Comparison of ENCODE assay signal across 1 cellular context in genomic region chr20:32199006-32199405, GRCh38.
TF ChIP-seq lines count a peak whose summit lies in the region.

No MANE protein-coding gene starts in this region.

TF ChIP-seq in HepG2, 621 proteins besides CTCF, POLR2A, EP300 and RAD21:
- 0 out of 2 replicates have a peak, but pooled peaks have one; percentile 13 for TF ChIP-seq SP4 (CRISPR knock-in tag; IDR thresholded peaks at IDR 0.05)
- 0 out of 2 replicates have a peak, but pooled peaks have one; percentile 42 for TF ChIP-seq RBFOX2 (IDR thresholded peaks at IDR 0.05; ENCODE audit: low read depth, low read length)
- no peak for TF ChIP-seq HHEX (CRISPR knock-in tag; IDR thresholded peaks at IDR 0.05)
- peak; percentile 61 for TF ChIP-seq RBM22 (optimal IDR thresholded peaks at IDR 0.05; ENCODE audit: low read length)
- TF ChIP-seq TEAD3 (CRISPR knock-in tag; optimal IDR thresholded peaks at IDR 0.05; ENCODE audit: borderline replicate concordance): peak; percentile 7
TF ChIP-seq in HepG2: peak in this region for 4.
